Comparison of ENCODE assay signal across 23 cellular contexts in genomic region chr18:48898521-48898920, GRCh38.
"Had no signal": no experiment of that assay in that cellular context is flagged by ENCODE, and none has a peak within 500 bp of the region (broad histone marks: within the 10 kb centered on the region; RNA-seq: fewer than 3 reads in every experiment).

No MANE protein-coding gene starts in this region.

- H3K4me3 Mint-ChIP-seq: effector memory CD8-positive, alpha-beta T cell; naive thymus-derived CD4-positive, alpha-beta T cell; stimulated activated effector memory CD8-positive, alpha-beta T cell treated with anti-CD3 and anti-CD28 coated beads, Interleukin-12 subunit alpha, Interleukin-12 subunit beta, amount 100 ng/mL, for 72 hours; type B pancreatic cell had no signal

- H3K36me3 Mint-ChIP-seq: stimulated activated effector memory CD8-positive, alpha-beta T cell treated with anti-CD3 and anti-CD28 coated beads, Interleukin-12 subunit alpha, Interleukin-12 subunit beta, amount 100 ng/mL, for 72 hours; type B pancreatic cell had no signal

- H3K27ac Mint-ChIP-seq: effector memory CD8-positive, alpha-beta T cell; naive thymus-derived CD4-positive, alpha-beta T cell; stimulated activated effector memory CD8-positive, alpha-beta T cell treated with anti-CD3 and anti-CD28 coated beads, Interleukin-12 subunit alpha, Interleukin-12 subunit beta, amount 100 ng/mL, for 72 hours; type B pancreatic cell had no signal

- ATAC-seq: effector memory CD8-positive, alpha-beta T cell; gastroesophageal sphincter; left colon; left ventricle myocardium superior; naive thymus-derived CD4-positive, alpha-beta T cell; psoas muscle; right lobe of liver; stimulated activated effector memory CD8-positive, alpha-beta T cell treated with anti-CD3 and anti-CD28 coated beads, Interleukin-12 subunit alpha, Interleukin-12 subunit beta, amount 100 ng/mL, for 72 hours; stimulated activated naive CD8-positive, alpha-beta T cell treated with anti-CD3 and anti-CD28 coated beads, Interleukin-15, Interleukin-2, amounts not matched to agents 100 U/mL and 50 U/mL, for 24 hours had no signal

- H3K4me3 ChIP-seq: esophagus squamous epithelium, gastroesophageal sphincter, lung, psoas muscle, right lobe of liver, suprapubic skin, thyroid gland, uterus had no signal

- H3K9me3 Mint-ChIP-seq: effector memory CD8-positive, alpha-beta T cell; stimulated activated effector memory CD8-positive, alpha-beta T cell treated with anti-CD3 and anti-CD28 coated beads, Interleukin-12 subunit alpha, Interleukin-12 subunit beta, amount 100 ng/mL, for 72 hours; type B pancreatic cell had no signal

- DNase-seq: effector memory CD8-positive, alpha-beta T cell; esophagus squamous epithelium; foreskin fibroblast; glutamatergic neuron; kidney; left colon; left ventricle myocardium superior; mesendoderm; naive thymus-derived CD4-positive, alpha-beta T cell; psoas muscle; retina; right lobe of liver; stimulated activated CD4-positive, alpha-beta T cell treated with anti-CD3 and anti-CD28 coated beads, Interleukin-4, amount 100 ng/mL, for 1 hour; stimulated activated CD8-positive, alpha-beta memory T cell treated with anti-CD3 and anti-CD28 coated beads, Interleukin-4, amount 100 ng/mL, for 48 hours; stimulated activated naive CD8-positive, alpha-beta T cell treated with anti-CD3 and anti-CD28 coated beads, Interleukin-15, Interleukin-2, amounts not matched to agents 100 U/mL and 50 U/mL, for 24 hours; thyroid gland; uterus had no signal

- H3K36me3 ChIP-seq: esophagus squamous epithelium, gastroesophageal sphincter, neutrophil, right lobe of liver, suprapubic skin, thyroid gland, uterus had no signal

- H3K27me3 Mint-ChIP-seq: effector memory CD8-positive, alpha-beta T cell; naive thymus-derived CD4-positive, alpha-beta T cell; type B pancreatic cell had no signal

- H3K9me3 ChIP-seq: esophagus squamous epithelium, gastroesophageal sphincter, neutrophil, right lobe of liver, thyroid gland, uterus had no signal

- H3K27ac ChIP-seq: esophagus squamous epithelium, gastroesophageal sphincter, psoas muscle, right lobe of liver, suprapubic skin, thyroid gland, uterus had no signal

- H3K27me3 ChIP-seq: esophagus squamous epithelium, gastroesophageal sphincter, neutrophil, right lobe of liver, suprapubic skin, thyroid gland, uterus had no signal
